In the genomic region with DNA sequence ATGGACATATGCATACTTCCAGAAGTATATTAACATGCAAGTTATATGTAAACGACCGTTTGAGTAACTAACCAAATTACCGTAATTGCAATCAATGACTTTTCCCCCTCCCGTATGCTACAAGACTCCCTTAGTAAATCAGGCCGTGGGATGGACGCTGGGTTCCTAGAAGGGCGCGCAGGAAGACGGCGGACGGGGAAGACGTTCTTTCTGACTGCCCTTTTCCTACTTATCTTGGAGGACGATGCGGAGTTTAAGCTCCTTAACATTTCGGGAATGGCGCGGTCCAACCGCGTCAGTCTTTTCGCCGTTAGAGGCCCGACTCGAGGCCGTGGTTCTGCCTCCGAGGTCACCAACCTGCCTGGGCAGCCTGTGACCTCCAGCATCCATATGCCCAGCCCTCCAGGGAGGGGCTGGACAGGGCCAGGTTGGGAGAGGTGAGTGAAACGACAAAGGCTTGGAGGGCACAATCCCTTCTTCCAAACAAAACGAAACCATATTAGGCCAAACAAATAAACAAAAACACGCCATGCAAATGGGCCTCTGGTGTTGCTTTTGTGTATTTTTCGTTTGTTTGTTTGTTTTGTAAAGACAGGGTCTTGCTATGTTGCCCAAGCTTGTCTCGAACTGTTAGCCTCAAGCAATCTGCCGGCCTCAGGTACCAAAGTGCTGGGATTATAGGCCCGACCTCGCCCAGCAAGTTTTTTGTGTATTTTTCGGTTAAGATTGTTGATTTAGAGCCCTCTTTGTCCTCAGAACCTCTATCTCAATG, we compare ENCODE assay signal across 8 cellular contexts. TPM values are rescaled to one million over a fixed set of nuclear protein-coding genes. Genes with fewer than 3 reads are reported as not detected.
DNase-seq lines count a peak whose midpoint lies in the region; ATAC-seq, FAIRE-seq and TF ChIP-seq lines count a peak whose summit lies in the region.

No MANE protein-coding gene starts in this region.

- CTCF ChIA-PET in AG04450 (lab: Charles Lee): interaction anchor here (1.1 to 14.1 kb wide), 2 partner anchors 12 to 27 kb away, joined by 3 to 199 read pairs; no protein-coding TSS in a partner anchor

- H3K27ac ChIP-seq in AG04450 (ENCODE audit: low read depth, low read length): peak overlapping the region; percentile 62
- peak overlapping the region; percentile 63 to 98 (median 85) for H3K27ac ChIP-seq in body of pancreas
- H3K27ac ChIP-seq in stomach smooth muscle (ENCODE audit: low read length): peak overlapping the region; percentile 91

- peak overlapping the region; percentile 59 for H3K4me3 ChIP-seq in AG04450 (ENCODE audit: low read depth, low read length)
- H3K4me3 ChIP-seq in LNCaP clone FGC (ENCODE audit: low read depth, low read length): peak overlapping the region; percentile 92
- H3K4me3 ChIP-seq in body of pancreas: peak overlapping the region; percentile 25 to 32
- H3K4me3 ChIP-seq in kidney epithelial cell (ENCODE audit: low read depth, low read length): peak overlapping the region; percentile 92
- H3K4me3 ChIP-seq in stomach smooth muscle (ENCODE audit: low read length in 2 of 2): peak overlapping the region; percentile 91 to 92

- no peak for TF ChIP-seq POLR2A in body of pancreas (IDR thresholded peaks at IDR 0.05)

- H3K27me3 ChIP-seq in AG04450 (ENCODE audit: control insufficient read depth, insufficient read depth, low read length) (no peaks in the 10 kb centered on the region), body of pancreas (no peaks in the 10 kb centered on the region), kidney epithelial cell (ENCODE audit: control insufficient read depth, insufficient read depth, low read length) (no peaks in the 10 kb centered on the region), stomach smooth muscle (ENCODE audit: control insufficient read depth in 1 of 2, insufficient read depth in 2 of 2, low read length in 2 of 2) (no peaks in the 10 kb centered on the region)

- WGBS in body of pancreas, 2 donors: 14 to 17% methylated on average over 32 to 34 of the region's 34 CpGs

- ATAC-seq in body of pancreas: peak; percentile 19

- POLR2A ChIA-PET in AG04450 (lab: Yijun Ruan, JAX): interaction anchor here (0.6 to 4.2 kb wide), 9 partner anchors 12 to 74 kb away, joined by 3 to 45 read pairs (median 4); a partner anchor contains a TSS

- H3K36me3 ChIP-seq in body of pancreas (replicated peaks in 1 of 2; ENCODE audit: insufficient read depth in 1 of 2, low read depth in 2 of 2) (no peaks in the 10 kb centered on the region), kidney epithelial cell (ENCODE audit: control insufficient read depth, insufficient read depth, low read length) (no peaks in the 10 kb centered on the region), stomach smooth muscle (ENCODE audit: control insufficient read depth in 2 of 2, insufficient read depth in 2 of 2, low read length in 2 of 2) (peaks cover 0 to 9% of the 10 kb centered on the region in 2 donors)

- peak; percentile 14 for FAIRE-seq in GM19239 (lab: Jason Lieb, UNC)

- no peak for TF ChIP-seq CTCF in AG04450 (IDR thresholded peaks at IDR 0.05; ENCODE audit: low read depth, low read length)
- no peak for TF ChIP-seq CTCF in LNCaP clone FGC (IDR thresholded peaks at IDR 0.05; ENCODE audit: control insufficient read depth, extremely low read depth, insufficient read depth)
- no peak for TF ChIP-seq CTCF in body of pancreas (IDR thresholded peaks at IDR 0.05)
- TF ChIP-seq CTCF in kidney epithelial cell (IDR thresholded peaks at IDR 0.05; ENCODE audit: insufficient read depth, low read length, poor library complexity, severe bottlenecking): no peak

- H3K4me1 ChIP-seq in body of pancreas (peaks cover 32% of the 10 kb centered on the region), stomach smooth muscle (ENCODE audit: control insufficient read depth, insufficient read depth, low read length) (peaks cover 35% of the 10 kb centered on the region)

- H3K9me3 ChIP-seq in AG04450 (ENCODE audit: control insufficient read depth, insufficient read depth, low read length) (no peaks in the 10 kb centered on the region), body of pancreas (no peaks in the 10 kb centered on the region), stomach smooth muscle (ENCODE audit: control insufficient read depth in 2 of 2, low read length in 2 of 2) (no peaks in the 10 kb centered on the region)

- H3K9ac ChIP-seq in stomach smooth muscle (ENCODE audit: low read length in 2 of 2): peak overlapping the region; percentile 84 to 94

- DNase-seq in AG04450 (ENCODE audit: low read depth, low spot score) (no peak), GM19239 (ENCODE audit: insufficient read length, low spot score) (no peak), LNCaP clone FGC (ENCODE audit: low read depth) (no peak), body of pancreas (peak; percentile 13 to 35 (median 30)), kidney epithelial cell (ENCODE audit: low read depth) (no peak), globus pallidus (ENCODE audit: low spot score) (no peak), superior temporal gyrus (ENCODE audit: extremely low spot score) (no peak)

- intact Hi-C loops in body of pancreas (cut with DNase I): no loop called here

RNA-seq across cellular contexts. Expression of a gene that starts 0.9 kb away (rescaled TPM):
- 75.2 and 83.2 TPM in 2 replicates for polyA plus RNA-seq in AG04450 (2011; rRNA removed)
- polyA minus RNA-seq in AG04450 (2011; rRNA and poly(A)+ RNA removed): 161 and 181 TPM in 2 replicates
- total RNA-seq in body of pancreas: 10 to 100 TPM; 39.6 to 40.2 TPM
- 42.3 and 44.1 TPM in 2 replicates for total RNA-seq in kidney epithelial cell

RNA-seq across cellular contexts. Expression of a gene that starts 19.0 kb away (rescaled TPM):
- polyA plus RNA-seq in AG04450 (2011; rRNA removed): 40.9 and 42.7 TPM in 2 replicates
- 62.9 and 103 TPM in 2 replicates for polyA minus RNA-seq in AG04450 (2011; rRNA and poly(A)+ RNA removed)
- total RNA-seq in body of pancreas: 10 to 100 TPM in 1 of 2 donors, 1 to 10 TPM in 1; 8.3 to 14.5 TPM
- 32.4 and 41.8 TPM in 2 replicates for total RNA-seq in kidney epithelial cell

RNA-seq across cellular contexts. Expression of a gene that starts 44.4 kb away (rescaled TPM):
- polyA plus RNA-seq in AG04450 (2011; rRNA removed): 85.0 and 102 TPM in 2 replicates
- polyA minus RNA-seq in AG04450 (2011; rRNA and poly(A)+ RNA removed): 65.1 and 96.2 TPM in 2 replicates
- total RNA-seq in body of pancreas: 100 to 1,000 TPM in 1 of 2 donors, 10 to 100 TPM in 1; 52.1 to 106 TPM
- total RNA-seq in kidney epithelial cell: 2.3 and 5.8 TPM in 2 replicates

RNA-seq across cellular contexts. Expression of a gene that starts 46.0 kb away (rescaled TPM):
- polyA plus RNA-seq in AG04450 (2011; rRNA removed): 10.5 and 12.0 TPM in 2 replicates
- polyA minus RNA-seq in AG04450 (2011; rRNA and poly(A)+ RNA removed): 28.0 and 37.7 TPM in 2 replicates
- 10 to 100 TPM; 15.0 to 24.4 TPM for total RNA-seq in body of pancreas
- 27.9 and 35.3 TPM in 2 replicates for total RNA-seq in kidney epithelial cell

Comparison
In these comparisons a context has a peak if more than half of its experiments do, and no peak if none do; other contexts are left out.
1. DNase-seq: peak in body of pancreas (4 of 4); none in AG04450 (single experiment), GM19239 (single experiment), LNCaP clone FGC (single experiment), kidney epithelial cell (single experiment), globus pallidus (single experiment) and superior temporal gyrus (single experiment).
2. H3K4me3 ChIP-seq: peak in every context shown above with its lines; median percentile 92 in LNCaP clone FGC; 92 in kidney epithelial cell; 92 in stomach smooth muscle; 59 in AG04450; 28 in body of pancreas.
3. Peak in every context shown above with its lines, with median percentiles within 50 percentile points of each other: H3K27ac ChIP-seq.